8 cellular contexts compared by ENCODE assay signal in genomic region chr4:103786014-103786413, GRCh38.
A peak's percentile ranks its signal among the peaks of the same experiment; 100 is the strongest.
DNase-seq lines count a peak whose midpoint lies in the region; ATAC-seq and TF ChIP-seq lines count a peak whose summit lies in the region.

No MANE protein-coding gene starts in this region.

- CTCF ChIA-PET in Panc1 (lab: Charles Lee) = interaction anchor here (0.6 kb wide), 1 partner anchor 579 kb away, joined by 3 read pairs; no protein-coding TSS in a partner anchor

- ATAC-seq in GM19351 (IDR thresholded peaks at IDR 0.05; ENCODE audit: unreplicated experiment) (peak; percentile 83), HG03354 (IDR thresholded peaks at IDR 0.05; ENCODE audit: poor library complexity, severe bottlenecking, unreplicated experiment) (peak; percentile 81), Panc1 (0 out of 2 replicates have a peak, but pooled peaks have one; percentile 48)
- ATAC-seq in stimulated activated naive B cell treated with anti-CD40 and anti-IgM and Interleukin-4, amounts not matched to agents 10 μg/mL and 1 μg/mL and 100 μg/mL, for 72 hours (replicated peaks) = no peak
- ATAC-seq in natural killer cell treated with Interleukin-12 subunit alpha and Interleukin-12 subunit beta and Interleukin-15 and Interleukin-18, amount 100 ng/mL, for 72 hours = no peak

- TF ChIP-seq CTCF in DOHH2 (IDR thresholded peaks at IDR 0.05; ENCODE audit: low read depth, low read length, poor library complexity, severe bottlenecking) (peak; percentile 73), Panc1 (IDR thresholded peaks at IDR 0.05) (peak; percentile 54), tibial artery (IDR thresholded peaks at IDR 0.05) (no peak)

- H3K27me3 Mint-ChIP-seq in stimulated activated naive B cell treated with anti-CD40 and anti-IgM and Interleukin-4, amounts not matched to agents 10 μg/mL and 1 μg/mL and 100 μg/mL, for 72 hours = no peaks in the 10 kb centered on the region
- H3K27me3 Mint-ChIP-seq in natural killer cell treated with Interleukin-12 subunit alpha and Interleukin-12 subunit beta and Interleukin-15 and Interleukin-18, amount 100 ng/mL, for 72 hours = no peaks in the 10 kb centered on the region

- H3K27ac ChIP-seq in DOHH2 (ENCODE audit: low read depth, low read length) (no peak overlapping the region), Panc1 (ENCODE audit: low read length) (no peak overlapping the region), tibial artery (no peak overlapping the region)

- H3K4me2 ChIP-seq in DOHH2 (ENCODE audit: low read length) = no peak overlapping the region

- in situ Hi-C loops in Panc1 (cut with HindIII; ENCODE audit: low pct_unique_long_range_greater_than_20kb, low sequenced_read_pairs) = no loop called here

- peak; percentile 20 for DNase-seq in Panc1 (ENCODE audit: low read depth, low spot score)
- DNase-seq in foreskin melanocyte = peak; percentile 10
- DNase-seq in stimulated activated naive B cell treated with anti-CD40 and anti-IgM and Interleukin-4, amounts not matched to agents 10 μg/mL and 1 μg/mL and 100 μg/mL, for 72 hours = no peak
- no peak for DNase-seq in tibial artery
- no peak for DNase-seq in natural killer cell treated with Interleukin-12 subunit alpha and Interleukin-12 subunit beta and Interleukin-15 and Interleukin-18, amount 100 ng/mL, for 72 hours (ENCODE audit: low spot score)

- H4K20me1 ChIP-seq in DOHH2 (ENCODE audit: control insufficient read depth, insufficient read depth, low read depth, low read length) = no peaks in the 10 kb centered on the region

- H3K27me3 ChIP-seq in DOHH2 (ENCODE audit: control insufficient read depth, low read length) = no peaks in the 10 kb centered on the region
- no peaks in the 10 kb centered on the region for H3K27me3 ChIP-seq in Panc1 (ENCODE audit: control insufficient read depth, insufficient read depth, low read length)
- no peaks in the 10 kb centered on the region for H3K27me3 ChIP-seq in tibial artery

- intact Hi-C loops in Panc1 (cut with micrococcal nuclease; ENCODE audit: unreplicated experiment) = loop anchor here (5.0 kb wide), 1 partner anchor 584 kb away; no protein-coding TSS in a partner anchor
- intact Hi-C loops in tibial artery (cut with DNase I; ENCODE audit: low total_unique reads) = no loop called here

- H3F3A ChIP-seq in DOHH2 (ENCODE audit: control insufficient read depth, insufficient read depth) = no peaks in the 10 kb centered on the region

- peaks cover 11% of the 10 kb centered on the region in 2 donors for H3K9me3 Mint-ChIP-seq in stimulated activated naive B cell treated with anti-CD40 and anti-IgM and Interleukin-4, amounts not matched to agents 10 μg/mL and 1 μg/mL and 100 μg/mL, for 72 hours
- no peaks in the 10 kb centered on the region for H3K9me3 Mint-ChIP-seq in natural killer cell treated with Interleukin-12 subunit alpha and Interleukin-12 subunit beta and Interleukin-15 and Interleukin-18, amount 100 ng/mL, for 72 hours

- no TSS peak for BruUV-seq in Panc1 (replicated peaks; lab: Mats Ljungman, UMichigan)

- no peaks in the 10 kb centered on the region for H3K79me2 ChIP-seq in DOHH2 (ENCODE audit: control insufficient read depth, low read length)

- no peaks in the 10 kb centered on the region for H3K9me3 ChIP-seq in DOHH2 (ENCODE audit: control insufficient read depth, insufficient read depth, low read length)
- no peaks in the 10 kb centered on the region for H3K9me3 ChIP-seq in Panc1 (ENCODE audit: control insufficient read depth, insufficient read depth, low read depth, low read length)
- peaks cover 0 to 19% (median 18%) of the 10 kb centered on the region in 3 donors for H3K9me3 ChIP-seq in tibial artery

- H3K4me3 Mint-ChIP-seq in stimulated activated naive B cell treated with anti-CD40 and anti-IgM and Interleukin-4, amounts not matched to agents 10 μg/mL and 1 μg/mL and 100 μg/mL, for 72 hours = no peak overlapping the region
- H3K4me3 Mint-ChIP-seq in natural killer cell treated with Interleukin-12 subunit alpha and Interleukin-12 subunit beta and Interleukin-15 and Interleukin-18, amount 100 ng/mL, for 72 hours = no peak overlapping the region

- H3K4me3 ChIP-seq in DOHH2 (ENCODE audit: low read length) (no peak overlapping the region), Panc1 (ENCODE audit: low read depth in 2 of 2, low read length in 2 of 2) (no peak overlapping the region), tibial artery (no peak overlapping the region)

- POLR2A ChIA-PET in Panc1 (lab: Charles Lee) = no interaction called here

- H3K4me1 Mint-ChIP-seq in stimulated activated naive B cell treated with anti-CD40 and anti-IgM and Interleukin-4, amounts not matched to agents 10 μg/mL and 1 μg/mL and 100 μg/mL, for 72 hours = no peaks in the 10 kb centered on the region
- H3K4me1 Mint-ChIP-seq in natural killer cell treated with Interleukin-12 subunit alpha and Interleukin-12 subunit beta and Interleukin-15 and Interleukin-18, amount 100 ng/mL, for 72 hours (ENCODE audit: low read depth in 2 of 2) = no peaks in the 10 kb centered on the region

- H3K36me3 ChIP-seq in DOHH2 (ENCODE audit: control insufficient read depth, low read length) = no peaks in the 10 kb centered on the region
- no peaks in the 10 kb centered on the region for H3K36me3 ChIP-seq in Panc1 (ENCODE audit: control insufficient read depth, insufficient read depth, low read length)
- H3K36me3 ChIP-seq in tibial artery = no peaks in the 10 kb centered on the region

- H3K4me1 ChIP-seq in DOHH2 (ENCODE audit: control insufficient read depth, low read length) (no peaks in the 10 kb centered on the region), Panc1 (ENCODE audit: control insufficient read depth, insufficient read depth, low read length) (no peaks in the 10 kb centered on the region), tibial artery (no peaks in the 10 kb centered on the region)

- no peak overlapping the region for H3K27ac Mint-ChIP-seq in stimulated activated naive B cell treated with anti-CD40 and anti-IgM and Interleukin-4, amounts not matched to agents 10 μg/mL and 1 μg/mL and 100 μg/mL, for 72 hours
- H3K27ac Mint-ChIP-seq in natural killer cell treated with Interleukin-12 subunit alpha and Interleukin-12 subunit beta and Interleukin-15 and Interleukin-18, amount 100 ng/mL, for 72 hours = no peak overlapping the region

- no peaks in the 10 kb centered on the region for H3K9me2 ChIP-seq in DOHH2 (replicated peaks; ENCODE audit: control insufficient read depth, low read length)

- no peaks in the 10 kb centered on the region for H3K36me3 Mint-ChIP-seq in stimulated activated naive B cell treated with anti-CD40 and anti-IgM and Interleukin-4, amounts not matched to agents 10 μg/mL and 1 μg/mL and 100 μg/mL, for 72 hours
- H3K36me3 Mint-ChIP-seq in natural killer cell treated with Interleukin-12 subunit alpha and Interleukin-12 subunit beta and Interleukin-15 and Interleukin-18, amount 100 ng/mL, for 72 hours = no peaks in the 10 kb centered on the region

Comparison
In these comparisons a context has a peak if more than half of its experiments do, and no peak if none do; other contexts are left out.
1. CTCF ChIP-seq: peak in DOHH2 (single experiment) and Panc1 (single experiment); none in tibial artery (0 of 2).
2. ATAC-seq: peak in GM19351 (single experiment), HG03354 (single experiment) and Panc1 (single experiment); none in stimulated activated naive B cell treated with anti-CD40 and anti-IgM and Interleukin-4, amounts not matched to agents 10 μg/mL and 1 μg/mL and 100 μg/mL, for 72 hours (0 of 2) and natural killer cell treated with Interleukin-12 subunit alpha and Interleukin-12 subunit beta and Interleukin-15 and Interleukin-18, amount 100 ng/mL, for 72 hours (0 of 2).
3. DNase-seq: peak in Panc1 (single experiment) and foreskin melanocyte (single experiment); none in stimulated activated naive B cell treated with anti-CD40 and anti-IgM and Interleukin-4, amounts not matched to agents 10 μg/mL and 1 μg/mL and 100 μg/mL, for 72 hours (single experiment), tibial artery (0 of 2) and natural killer cell treated with Interleukin-12 subunit alpha and Interleukin-12 subunit beta and Interleukin-15 and Interleukin-18, amount 100 ng/mL, for 72 hours (single experiment).